Comparison of ENCODE assay signal across 16 cellular contexts in the genomic region with DNA sequence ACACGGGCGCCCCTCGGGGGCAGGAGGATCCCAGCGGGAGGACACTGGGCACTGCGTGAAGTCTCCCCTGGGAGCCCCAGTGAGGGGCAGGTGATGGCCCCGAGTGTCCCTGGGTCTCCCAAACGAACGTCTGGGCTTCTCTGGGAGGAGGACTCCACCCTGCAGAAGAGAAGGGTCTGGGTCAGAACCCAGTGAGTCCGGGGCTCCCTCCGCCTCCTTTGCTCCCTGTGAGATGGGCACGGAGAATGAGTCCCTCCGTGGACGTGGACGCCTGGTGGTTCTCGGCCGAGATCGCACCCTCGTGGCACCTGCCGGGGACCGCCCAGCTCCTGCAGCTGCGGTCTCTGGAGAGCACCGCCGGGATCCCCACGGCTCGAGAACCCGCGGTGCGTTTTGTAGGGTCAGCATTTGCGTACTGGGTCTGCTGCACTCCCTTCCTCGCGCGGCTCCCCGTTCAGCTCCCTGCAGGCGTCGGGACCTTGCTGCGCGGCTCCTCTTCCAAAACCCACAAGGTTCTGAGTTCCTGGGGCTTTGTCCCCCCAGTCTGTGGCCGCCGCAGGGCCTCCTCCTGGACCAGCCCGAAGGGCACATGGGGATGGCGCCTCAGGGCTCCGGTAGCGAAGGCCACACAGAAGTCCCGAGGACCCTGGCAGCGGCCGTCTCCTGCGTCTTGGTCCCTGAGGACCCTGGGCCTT. TPM values are rescaled to one million over a fixed set of nuclear protein-coding genes. Genes with fewer than 3 reads are reported as not detected.
DNase-seq lines count a peak whose midpoint lies in the region; ATAC-seq and TF ChIP-seq lines count a peak whose summit lies in the region.
"Had no signal": no experiment of that assay in that cellular context is flagged by ENCODE, and none has a peak within 500 bp of the region (broad histone marks: within the 10 kb centered on the region; RNA-seq: fewer than 3 reads in every experiment).

No MANE protein-coding gene starts in this region.

- CTCF ChIA-PET in activated CD4-positive, alpha-beta memory T cell treated with anti-CD3 and anti-CD28 coated beads for 36 hours (lab: Charles Lee), result interaction anchor here (0.6 kb wide), 1 partner anchor 992 kb away, joined by 3 read pairs; no protein-coding TSS in a partner anchor

- H3K9me3 ChIP-seq in heart left ventricle (no peaks in the 10 kb centered on the region), right atrium auricular region (no peaks in the 10 kb centered on the region), Peyer's patch (no peaks in the 10 kb centered on the region), upper lobe of right lung (no peaks in the 10 kb centered on the region)
- H3K9me3 ChIP-seq: SJCRH30 had no signal

- WGBS in heart left ventricle, 4 donors, result 89 to 93% (median 91%) methylated on average over 43 to 47 of the region's 47 CpGs

- ATAC-seq in heart left ventricle, result peak in 1 of 4 donors; percentile 11
- no peak for ATAC-seq in upper lobe of right lung

- peaks cover 3% of the 10 kb centered on the region for H3K4me1 Mint-ChIP-seq in activated CD4-positive, alpha-beta memory T cell treated with anti-CD3 and anti-CD28 coated beads for 36 hours (ENCODE audit: low read depth)

- H3K27me3 Mint-ChIP-seq in activated CD4-positive, alpha-beta memory T cell treated with anti-CD3 and anti-CD28 coated beads for 36 hours, result peaks cover 14% of the 10 kb centered on the region

- H3K4me3 ChIP-seq in heart left ventricle (no peak overlapping the region), right atrium auricular region (no peak overlapping the region), Peyer's patch (no peak overlapping the region), upper lobe of right lung (no peak overlapping the region)
- H3K4me3 ChIP-seq: SJCRH30 had no signal

- no peaks in the 10 kb centered on the region for H3K9me3 Mint-ChIP-seq in activated CD4-positive, alpha-beta memory T cell treated with anti-CD3 and anti-CD28 coated beads for 36 hours
- H3K9me3 Mint-ChIP-seq: CD4-positive, alpha-beta memory T cell; HFFc6 had no signal

- TF ChIP-seq CTCF in heart left ventricle (IDR thresholded peaks at IDR 0.05) (no peak), right atrium auricular region (IDR thresholded peaks at IDR 0.05) (no peak), Peyer's patch (IDR thresholded peaks at IDR 0.05) (no peak), upper lobe of right lung (IDR thresholded peaks at IDR 0.05) (no peak)

- no peak for TF ChIP-seq POLR2A in heart left ventricle (IDR thresholded peaks at IDR 0.05)
- TF ChIP-seq POLR2A in Peyer's patch (IDR thresholded peaks at IDR 0.05), result no peak

- H3K4me1 ChIP-seq in heart left ventricle (no peaks in the 10 kb centered on the region), right atrium auricular region (no peaks in the 10 kb centered on the region), Peyer's patch (peaks cover 0 to 8% (median 0%) of the 10 kb centered on the region in 4 donors), upper lobe of right lung (no peaks in the 10 kb centered on the region)
- H3K4me1 ChIP-seq: SJCRH30 had no signal

- no peaks in the 10 kb centered on the region for H3K36me3 ChIP-seq in heart left ventricle
- no peaks in the 10 kb centered on the region for H3K36me3 ChIP-seq in right atrium auricular region
- H3K36me3 ChIP-seq in Peyer's patch, result no peaks in the 10 kb centered on the region
- H3K36me3 ChIP-seq in upper lobe of right lung, result no peaks in the 10 kb centered on the region
- H3K36me3 ChIP-seq: SJCRH30 had no signal

- POLR2A ChIA-PET in activated CD4-positive, alpha-beta memory T cell treated with anti-CD3 and anti-CD28 coated beads for 36 hours (lab: Charles Lee), result no interaction called here

- peaks cover 0 to 46% (median 9%) of the 10 kb centered on the region in 9 donors for H3K27me3 ChIP-seq in heart left ventricle
- no peaks in the 10 kb centered on the region for H3K27me3 ChIP-seq in right atrium auricular region
- H3K27me3 ChIP-seq in Peyer's patch, result peaks cover 0 to 3% of the 10 kb centered on the region in 2 donors
- peaks cover 25% of the 10 kb centered on the region for H3K27me3 ChIP-seq in upper lobe of right lung
- H3K27me3 ChIP-seq: SJCRH30 had no signal

- H3K27ac Mint-ChIP-seq in activated CD4-positive, alpha-beta memory T cell treated with anti-CD3 and anti-CD28 coated beads for 36 hours, result no peak overlapping the region
- H3K27ac Mint-ChIP-seq: B cell; CD4-positive, alpha-beta memory T cell; HFFc6 had no signal

- H3K4me3 Mint-ChIP-seq in activated CD4-positive, alpha-beta memory T cell treated with anti-CD3 and anti-CD28 coated beads for 36 hours, result no peak overlapping the region
- H3K4me3 Mint-ChIP-seq: B cell; CD4-positive, alpha-beta memory T cell; HFFc6 had no signal

- no peaks in the 10 kb centered on the region for H3K36me3 Mint-ChIP-seq in activated CD4-positive, alpha-beta memory T cell treated with anti-CD3 and anti-CD28 coated beads for 36 hours
- H3K36me3 Mint-ChIP-seq: CD4-positive, alpha-beta memory T cell had no signal

- H3K27ac ChIP-seq in heart left ventricle (no peak overlapping the region), right atrium auricular region (no peak overlapping the region), Peyer's patch (no peak overlapping the region), upper lobe of right lung (no peak overlapping the region)
- H3K27ac ChIP-seq: KMS-11, SJCRH30 had no signal

- intact Hi-C loops in heart left ventricle (cut with DNase I) (no loop called here), upper lobe of right lung (cut with DNase I) (no loop called here)
- intact Hi-C loops in activated CD4-positive, alpha-beta memory T cell treated with anti-CD3 and anti-CD28 coated beads for 36 hours (cut with micrococcal nuclease), result no loop called here

- DNase-seq in heart left ventricle, result peak in 3 of 5 donors; percentile 11 to 42 (median 25)
- no peak for DNase-seq in right atrium auricular region (ENCODE audit: low spot score)
- DNase-seq in Peyer's patch, result peak; percentile 11 to 42 (median 40)
- DNase-seq in mesenteric fat pad (ENCODE audit: low spot score), result peak; percentile 89
- peak; percentile 52 for DNase-seq in upper lobe of right lung
- no peak for DNase-seq in NCI-H446 (lab: John Stamatoyannopoulos, UW)
- no peak for DNase-seq in activated CD4-positive, alpha-beta memory T cell treated with anti-CD3 and anti-CD28 coated beads for 36 hours
- DNase-seq: CD4-positive, alpha-beta memory T cell; DMS 273 treated with DMSO at 0.1 percent for 48 hours; HFFc6; NCI-H1092 treated with DMSO at 0.1 percent for 48 hours; NCI-H187 treated with DMSO at 0.1 percent for 48 hours; NCI-H524; SJCRH30 had no signal

RNA-seq across cellular contexts. Expression of a gene that starts 10.2 kb away (rescaled TPM):
- total RNA-seq in heart left ventricle (1 to 10 TPM in 7 of 9 donors, under 1 TPM in 2; 0.58 to 4.1 (median 1.5) TPM), right atrium auricular region (1 to 10 TPM in 1 of 2 donors, under 1 TPM in 1; 0.41 to 1.0 TPM), Peyer's patch (10 to 100 TPM in 1 of 4 donors, 1 to 10 TPM in 3; 2.2 to 33.8 (median 4.5) TPM), mesenteric fat pad (2.0 TPM), upper lobe of right lung (13.2 TPM)
- polyA plus RNA-seq in heart left ventricle, result 1 to 10 TPM; 1.6 to 1.7 TPM
- 10 to 100 TPM; 21.6 to 22.5 TPM for total RNA-seq in activated CD4-positive, alpha-beta memory T cell treated with anti-CD3 and anti-CD28 coated beads for 36 hours

Comparison
In these comparisons a context has a peak if more than half of its experiments do, and no peak if none do; other contexts are left out.
1. DNase-seq: peak in heart left ventricle (3 of 5), Peyer's patch (3 of 3), mesenteric fat pad (single experiment) and upper lobe of right lung (single experiment); none in right atrium auricular region (single experiment), NCI-H446 (0 of 2) and activated CD4-positive, alpha-beta memory T cell treated with anti-CD3 and anti-CD28 coated beads for 36 hours (single experiment).